Comparison of ENCODE assay signal across 8 cellular contexts in the genomic region with DNA sequence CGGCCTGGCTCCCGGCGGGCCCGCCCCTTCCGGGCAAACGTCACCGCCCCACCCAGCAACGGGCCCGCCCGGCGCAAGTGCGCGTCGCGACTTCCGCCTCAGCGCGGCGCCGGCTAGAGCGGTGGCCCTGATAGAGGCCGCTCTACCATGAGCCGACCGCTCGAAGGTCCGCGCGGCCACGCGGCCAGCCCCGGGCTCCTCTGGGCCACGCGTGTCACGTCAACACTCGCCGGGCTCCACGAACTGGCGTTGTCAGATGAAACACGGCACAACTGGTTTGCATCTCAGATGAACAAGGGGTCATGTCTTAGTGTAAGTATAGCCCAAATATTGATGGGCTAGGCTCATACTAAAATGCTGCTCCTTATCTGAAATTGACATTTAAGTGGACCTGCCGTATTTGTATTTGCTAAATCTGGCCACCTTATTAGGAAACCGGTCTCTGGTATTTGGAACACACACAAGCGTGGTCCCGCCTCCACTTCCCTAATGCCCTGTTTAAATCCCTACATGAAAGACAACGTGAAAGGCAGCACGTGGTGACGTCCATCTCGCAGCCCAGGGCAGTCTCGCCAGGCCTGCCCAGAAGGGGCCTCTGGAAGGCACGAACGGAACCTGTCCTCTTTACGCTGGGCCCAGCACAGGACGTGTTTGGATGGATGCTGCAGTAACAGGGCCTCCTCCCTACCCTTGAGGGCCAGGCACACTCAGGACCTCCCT.
A peak's percentile ranks its signal among the peaks of the same experiment; 100 is the strongest.
DNase-seq lines count a peak whose midpoint lies in the region; ATAC-seq and TF ChIP-seq lines count a peak whose summit lies in the region.

TSS of gene ZNF598 (minus strand) at position 31 of the 720 bp plus-strand sequence.

- DNase-seq in GM10248 (ENCODE audit: extremely low spot score) (peak; percentile 97), NCI-H1105 treated with DMSO at 0.1 percent for 48 hours (lab: John Stamatoyannopoulos, UW) (peak; percentile 66), T-helper 22 cell (ENCODE audit: low read depth) (peak; percentile 63), astrocyte of the cerebellum (ENCODE audit: low read depth) (peak; percentile 33), hippocampal formation (lab: John Stamatoyannopoulos, UW) (peak; percentile 75 to 76), retinal pigment epithelial cell (ENCODE audit: low read depth) (no peak), cortex of kidney (lab: John Stamatoyannopoulos, UW) (no peak)

- ATAC-seq in HG02571 (IDR thresholded peaks at IDR 0.05; ENCODE audit: unreplicated experiment) = peak; percentile 80

- TF ChIP-seq CTCF in GM10248 (IDR thresholded peaks at IDR 0.05; ENCODE audit: control extremely low read depth, extremely low read depth, low read depth, missing control alignments) (no peak), astrocyte of the cerebellum (IDR thresholded peaks at IDR 0.05; ENCODE audit: low read depth, low read length, missing control alignments) (no peak), retinal pigment epithelial cell (conservative IDR thresholded peaks at IDR 0.05; ENCODE audit: low read depth, low read length) (no peak)

- POLR2A ChIA-PET in GM10248 (lab: Yijun Ruan, JAX) = interaction anchor here (2.8 kb wide), 1 partner anchor 145 kb away, joined by 13 read pairs; the partner anchor contains the start of gene TRAF7

- CTCF ChIA-PET in GM10248 (lab: Yijun Ruan, JAX) = no interaction called here

- in situ Hi-C loops in astrocyte of the cerebellum (cut with HindIII; ENCODE audit: low sequenced_read_pairs) = no loop called here

- peak within 1 kb of the TSS; percentile 67 for H3K4me3 ChIP-seq in astrocyte of the cerebellum (ENCODE audit: low read depth, low read length)
- H3K4me3 ChIP-seq in retinal pigment epithelial cell (ENCODE audit: low read length) = peak within 1 kb of the TSS; percentile 76

Comparison
In these comparisons a context has a peak if more than half of its experiments do, and no peak if none do; other contexts are left out.
1. DNase-seq: peak in GM10248 (single experiment), NCI-H1105 treated with DMSO at 0.1 percent for 48 hours (single experiment), T-helper 22 cell (single experiment), astrocyte of the cerebellum (single experiment) and hippocampal formation (2 of 2); none in retinal pigment epithelial cell (single experiment) and cortex of kidney (single experiment).